In genomic region chr12:113230315-113231274, GRCh38 we compare ENCODE assay signal across 1 cellular context.
TF ChIP-seq lines count a peak whose summit lies in the region.

No MANE protein-coding gene starts in this region.

TF ChIP-seq in endothelial cell of umbilical vein, 7 proteins besides CTCF, POLR2A, EP300 and RAD21:
- TF ChIP-seq POLR2AphosphoS5 (IDR thresholded peaks at IDR 0.05; ENCODE audit: insufficient read depth, low read depth, low read length) (no peak), JUN (IDR thresholded peaks at IDR 0.05; ENCODE audit: borderline replicate concordance, insufficient read depth, insufficient read length, low read depth) (no peak), MYC (IDR thresholded peaks at IDR 0.05; ENCODE audit: low read depth, low read length) (no peak), FOS (IDR thresholded peaks at IDR 0.05; ENCODE audit: borderline replicate concordance, insufficient read depth, low read length) (no peak), GATA2 (IDR thresholded peaks at IDR 0.05; ENCODE audit: insufficient read depth, insufficient read length, low read depth, low read length) (no peak), MAX (IDR thresholded peaks at IDR 0.05; ENCODE audit: insufficient read depth, insufficient read length) (no peak), EZH2 (IDR thresholded peaks at IDR 0.05; ENCODE audit: borderline replicate concordance, low read depth, low read length, severe bottlenecking) (no peak)
